9 cellular contexts compared by ENCODE assay signal in genomic region chr1:37752583-37753471, GRCh38. TPM values are rescaled to one million over a fixed set of nuclear protein-coding genes. Genes with fewer than 3 reads are reported as not detected.
DNase-seq lines count a peak whose midpoint lies in the region; ATAC-seq and TF ChIP-seq lines count a peak whose summit lies in the region.
"Had no signal": no experiment of that assay in that cellular context is flagged by ENCODE, and none has a peak within 500 bp of the region (broad histone marks: within the 10 kb centered on the region; RNA-seq: fewer than 3 reads in every experiment).

No MANE protein-coding gene starts in this region.

- no peaks in the 10 kb centered on the region for H3K9me2 ChIP-seq in GM23248 (ENCODE audit: insufficient read depth)

- H3K4me1 ChIP-seq in GM23248 (ENCODE audit: insufficient read depth), result no peaks in the 10 kb centered on the region
- H3K4me1 ChIP-seq in esophagus (ENCODE audit: control insufficient read depth in 2 of 2, insufficient read depth in 2 of 2, low read length in 1 of 2), result peaks cover 0 to 2% of the 10 kb centered on the region in 2 donors

- POLR2A ChIA-PET in CD4-positive, alpha-beta T cell (lab: Charles Lee), result no interaction called here
- POLR2A ChIA-PET in T-cell (lab: Charles Lee), result no interaction called here

- WGBS in GM23248 (ENCODE audit: low coverage in 1 of 2, low lambda C conversion rate in 2 of 2, missing lambda C conversion rate in 2 of 2), 2 experiments, result 7 to 8% methylated on average over 65 to 79 of the region's 105 CpGs
- 1% methylated on average over 46 to 105 of the region's 105 CpGs for WGBS in esophagus, 2 donors

- H3K27me3 ChIP-seq in CD4-positive, alpha-beta T cell (ENCODE audit: control insufficient read depth, insufficient read depth, low read length), result peaks cover 56% of the 10 kb centered on the region
- H3K27me3 ChIP-seq in GM23248 (replicated peaks; ENCODE audit: insufficient read depth) (peaks cover 52% of the 10 kb centered on the region), esophagus (ENCODE audit: control insufficient read depth in 1 of 2, insufficient read depth in 2 of 2, low read length in 2 of 2) (peaks cover 2 to 9% of the 10 kb centered on the region in 2 donors)

- H3K27ac Mint-ChIP-seq in CD4-positive, alpha-beta T cell, result no peak overlapping the region
- no peak overlapping the region for H3K27ac Mint-ChIP-seq in T-cell
- H3K27ac Mint-ChIP-seq in neural crest cell (ENCODE audit: unreplicated experiment), result no peak overlapping the region

- H3K4me1 Mint-ChIP-seq in CD4-positive, alpha-beta T cell (ENCODE audit: low read depth), result peaks cover 4% of the 10 kb centered on the region
- H3K4me1 Mint-ChIP-seq in T-cell, result peaks cover 7 to 14% (median 10%) of the 10 kb centered on the region in 3 donors
- no peaks in the 10 kb centered on the region for H3K4me1 Mint-ChIP-seq in neural crest cell

- H3K27me3 Mint-ChIP-seq in CD4-positive, alpha-beta T cell, result peaks cover 54% of the 10 kb centered on the region
- H3K27me3 Mint-ChIP-seq in T-cell (peaks cover 44 to 55% of the 10 kb centered on the region in 2 donors), neural crest cell (ENCODE audit: low read depth) (peaks cover 52% of the 10 kb centered on the region)

- H3K4me3 ChIP-seq in GM23248 (no peak overlapping the region), esophagus (ENCODE audit: low read depth in 1 of 2, low read length in 2 of 2) (peak overlapping the region; percentile 55 to 63)

- H3K4me3 Mint-ChIP-seq in CD4-positive, alpha-beta T cell, result peak overlapping the region; percentile 68
- peak overlapping the region; percentile 54 to 78 (median 69) for H3K4me3 Mint-ChIP-seq in T-cell
- peak overlapping the region; percentile 78 for H3K4me3 Mint-ChIP-seq in neural crest cell

- no peak for DNase-seq in CD4-positive, alpha-beta T cell
- DNase-seq in GM23248, result peak; percentile 50
- no peak for DNase-seq in T-cell
- peak; percentile 33 for DNase-seq in neural crest cell (ENCODE audit: low read depth, low spot score)
- DNase-seq in NAMALWA (ENCODE audit: low spot score), result no peak

- H3K36me3 ChIP-seq in GM23248 (ENCODE audit: low read depth), result no peaks in the 10 kb centered on the region
- no peaks in the 10 kb centered on the region for H3K36me3 ChIP-seq in esophagus (ENCODE audit: control insufficient read depth in 2 of 2, insufficient read depth in 2 of 2, low read length in 1 of 2)

- no peaks in the 10 kb centered on the region for H3K36me3 Mint-ChIP-seq in CD4-positive, alpha-beta T cell (ENCODE audit: low read depth)
- H3K36me3 Mint-ChIP-seq in T-cell, result no peaks in the 10 kb centered on the region
- no peaks in the 10 kb centered on the region for H3K36me3 Mint-ChIP-seq in neural crest cell (ENCODE audit: low read depth)

- CTCF ChIA-PET in CD4-positive, alpha-beta T cell (lab: Charles Lee), result no interaction called here
- CTCF ChIA-PET in T-cell (lab: Charles Lee), result no interaction called here

- intact Hi-C loops in CD4-positive, alpha-beta T cell (cut with DNase I, micrococcal nuclease), result no loop called here

- H3K79me2 ChIP-seq in GM23248 (ENCODE audit: insufficient read depth), result no peaks in the 10 kb centered on the region

- H3K9me3 ChIP-seq in CD4-positive, alpha-beta T cell (ENCODE audit: control insufficient read depth, low read length), result no peaks in the 10 kb centered on the region
- H3K9me3 ChIP-seq in GM23248 (ENCODE audit: low read depth) (no peaks in the 10 kb centered on the region), esophagus (ENCODE audit: control insufficient read depth in 2 of 2, insufficient read depth in 1 of 2, low read depth in 1 of 2, low read length in 1 of 2) (no peaks in the 10 kb centered on the region)

- no peak overlapping the region for H3K27ac ChIP-seq in CD4-positive, alpha-beta T cell (ENCODE audit: low read depth, low read length)
- no peak overlapping the region for H3K27ac ChIP-seq in GM23248
- no peak overlapping the region for H3K27ac ChIP-seq in esophagus (ENCODE audit: low read depth in 2 of 2, low read length in 1 of 2)
- H3K27ac ChIP-seq: epithelial cell of prostate had no signal

- H3K9ac ChIP-seq in GM23248, result no peak overlapping the region

- no peak for ATAC-seq in CD4-positive, alpha-beta T cell (ENCODE audit: poor library complexity)
- ATAC-seq in T-cell (replicated peaks in 1 of 4) (peak; percentile 22 to 49 (median 44)), GM18502 (IDR thresholded peaks at IDR 0.05; ENCODE audit: poor library complexity, unreplicated experiment) (no peak), HG02759 (IDR thresholded peaks at IDR 0.05; ENCODE audit: unreplicated experiment) (no peak)

- no peak overlapping the region for H2AFZ ChIP-seq in GM23248

- H3K9me3 Mint-ChIP-seq in CD4-positive, alpha-beta T cell, result no peaks in the 10 kb centered on the region
- H3K9me3 Mint-ChIP-seq in T-cell, result no peaks in the 10 kb centered on the region
- no peaks in the 10 kb centered on the region for H3K9me3 Mint-ChIP-seq in neural crest cell

- H4K20me1 ChIP-seq in GM23248 (ENCODE audit: insufficient read depth), result no peaks in the 10 kb centered on the region

- H3F3A ChIP-seq in GM23248 (ENCODE audit: insufficient read depth), result no peaks in the 10 kb centered on the region

- in situ Hi-C loops in GM23248 (cut with MboI), result no loop called here

- H3K4me2 ChIP-seq in GM23248 (ENCODE audit: unreplicated experiment), result no peak overlapping the region

- TF ChIP-seq CTCF in CD4-positive, alpha-beta T cell (IDR thresholded peaks at IDR 0.05), result no peak
- TF ChIP-seq CTCF in neural crest cell (conservative IDR thresholded peaks at IDR 0.05), result no peak

RNA-seq across cellular contexts. Expression of gene EPHA10, which starts 12.1 kb away (rescaled TPM):
- not detected for total RNA-seq in CD4-positive, alpha-beta T cell
- total RNA-seq in GM23248 (2014; rRNA removed; shearing (Covaris generic)), result not detected in 2 replicates
- not detected in 2 replicates for polyA plus RNA-seq in GM23248 (2016; fragmentation: Nextera tagmentation; extraction: Ambion mirVana)
- total RNA-seq in T-cell, result 1 to 10 TPM in 1 of 5 donors, under 1 TPM in 2, not detected in 2; 0.35 to 1.4 (median 0.72) TPM
- under 1 TPM; 0.24 to 0.38 TPM for polyA plus RNA-seq in esophagus
- 0.63 and 0.77 TPM in 2 replicates for total RNA-seq in neural crest cell

RNA-seq across cellular contexts. Expression of gene MANEAL, which starts 40.8 kb away (rescaled TPM):
- under 1 TPM; 0.33 to 0.53 TPM for total RNA-seq in CD4-positive, alpha-beta T cell
- total RNA-seq in GM23248 (2014; rRNA removed; shearing (Covaris generic)), result 0.65 and 1.8 TPM in 2 replicates
- 0.23 TPM in 1 of 2 replicates, not detected in the other for polyA plus RNA-seq in GM23248 (2016; fragmentation: Nextera tagmentation; extraction: Ambion mirVana)
- total RNA-seq in T-cell, result 1 to 10 TPM; 1.0 to 4.4 (median 2.8) TPM
- polyA plus RNA-seq in esophagus, result 1 to 10 TPM; 3.1 to 3.4 TPM
- total RNA-seq in neural crest cell, result 16.0 and 17.6 TPM in 2 replicates

RNA-seq across cellular contexts. Expression of gene C1orf122, which starts 54.8 kb away (rescaled TPM):
- total RNA-seq in CD4-positive, alpha-beta T cell, result 10 to 100 TPM; 10.9 to 13.2 TPM
- total RNA-seq in GM23248 (2014; rRNA removed; shearing (Covaris generic)), result 86.2 and 110 TPM in 2 replicates
- 103 and 108 TPM in 2 replicates for polyA plus RNA-seq in GM23248 (2016; fragmentation: Nextera tagmentation; extraction: Ambion mirVana)
- 10 to 100 TPM; 13.1 to 24.9 (median 15.8) TPM for total RNA-seq in T-cell
- polyA plus RNA-seq in esophagus, result 10 to 100 TPM; 19.3 to 39.0 TPM
- 37.3 and 40.0 TPM in 2 replicates for total RNA-seq in neural crest cell

RNA-seq across cellular contexts. Expression of gene YRDC, which starts 55.2 kb away (rescaled TPM):
- total RNA-seq in CD4-positive, alpha-beta T cell, result 10 to 100 TPM; 31.1 to 31.2 TPM
- total RNA-seq in GM23248 (2014; rRNA removed; shearing (Covaris generic)), result 22.4 and 24.9 TPM in 2 replicates
- polyA plus RNA-seq in GM23248 (2016; fragmentation: Nextera tagmentation; extraction: Ambion mirVana) (12.5 and 13.9 TPM in 2 replicates), esophagus (10 to 100 TPM in 1 of 2 donors, 1 to 10 TPM in 1; 8.9 to 15.6 TPM)
- total RNA-seq in T-cell (10 to 100 TPM; 16.0 to 28.2 (median 18.4) TPM), neural crest cell (17.0 and 17.6 TPM in 2 replicates)

Comparison
In these comparisons a context has a peak if more than half of its experiments do, and no peak if none do; other contexts are left out.
1. ATAC-seq: peak in T-cell (4 of 4); none in CD4-positive, alpha-beta T cell (single experiment), GM18502 (single experiment) and HG02759 (single experiment).
2. DNase-seq: peak in GM23248 (single experiment) and neural crest cell (single experiment); none in CD4-positive, alpha-beta T cell (0 of 10), T-cell (0 of 34) and NAMALWA (single experiment).
3. Peak in every context shown above with its lines, with median percentiles within 50 percentile points of each other: H3K4me3 Mint-ChIP-seq.